9 cellular contexts compared by ENCODE assay signal in genomic region chr13:101916108-101916757, GRCh38.
DNase-seq lines count a peak whose midpoint lies in the region; ATAC-seq and TF ChIP-seq lines count a peak whose summit lies in the region.
"Had no signal": no experiment of that assay in that cellular context is flagged by ENCODE, and none has a peak within 500 bp of the region (broad histone marks: within the 10 kb centered on the region; RNA-seq: fewer than 3 reads in every experiment).

No MANE protein-coding gene starts in this region.

- ATAC-seq in thoracic aorta (ENCODE audit: insufficient number of reproducible peaks, low FRiP score, low read depth), result no peak
- ATAC-seq in HG02885 (IDR thresholded peaks at IDR 0.05; ENCODE audit: poor library complexity, unreplicated experiment), result no peak
- no peak for ATAC-seq in GM21723 (IDR thresholded peaks at IDR 0.05; ENCODE audit: unreplicated experiment)
- ATAC-seq: K562 had no signal

- H3K27me3 ChIP-seq in iPS DF 6.9 (ENCODE audit: control insufficient read depth, insufficient read depth, low read length) (peaks cover 27% of the 10 kb centered on the region), thoracic aorta (replicated peaks; ENCODE audit: insufficient read depth) (no peaks in the 10 kb centered on the region)

- H3K9me3 ChIP-seq in iPS DF 6.9 (ENCODE audit: control insufficient read depth, insufficient read depth, low read length) (no peaks in the 10 kb centered on the region), thoracic aorta (no peaks in the 10 kb centered on the region)

- H3K27ac ChIP-seq in iPS DF 6.9 (ENCODE audit: low read length), result no peak overlapping the region
- H3K27ac ChIP-seq in thoracic aorta, result no peak overlapping the region

- peak; percentile 33 for DNase-seq in NCI-H510A treated with DMSO at 0.1 percent for 48 hours (lab: John Stamatoyannopoulos, UW)
- no peak for DNase-seq in NCI-H510A (lab: John Stamatoyannopoulos, UW)
- peak; percentile 31 for DNase-seq in amniotic epithelial cell (ENCODE audit: low read depth)
- no peak for DNase-seq in iPS DF 6.9 (ENCODE audit: low read depth, low spot score)
- no peak for DNase-seq in thoracic aorta (ENCODE audit: low spot score)
- DNase-seq in SKM-1 treated with dmso at 0.1 percent for 144 hours (lab: John Stamatoyannopoulos, UW; ENCODE audit: unreplicated experiment), result no peak

- peak overlapping the region; percentile 85; the same call in 1 of the 2 replicates for H3K4me3 ChIP-seq in iPS DF 6.9 (ENCODE audit: low read length)
- H3K4me3 ChIP-seq in thoracic aorta, result peak overlapping the region; percentile 67
- H3K4me3 ChIP-seq: K562 had no signal

- no peak for TF ChIP-seq CTCF in thoracic aorta (IDR thresholded peaks at IDR 0.05)

- H3K4me1 ChIP-seq in iPS DF 6.9 (ENCODE audit: control insufficient read depth, insufficient read depth, low read length), result no peaks in the 10 kb centered on the region
- H3K4me1 ChIP-seq in thoracic aorta (ENCODE audit: control insufficient read depth in 1 of 2, low read depth in 2 of 2), result peaks cover 5 to 25% of the 10 kb centered on the region in 2 donors

- no CpG with 5 or more reads among the region's 61 CpGs for WGBS in iPS DF 6.9 (ENCODE audit: insufficient coverage, insufficient read length)

- no peaks in the 10 kb centered on the region for H3K36me3 ChIP-seq in iPS DF 6.9 (ENCODE audit: control insufficient read depth, insufficient read depth, low read length)
- H3K36me3 ChIP-seq in thoracic aorta, result no peaks in the 10 kb centered on the region

Comparison
In these comparisons a context has a peak if more than half of its experiments do, and no peak if none do; other contexts are left out.
1. DNase-seq: peak in NCI-H510A treated with DMSO at 0.1 percent for 48 hours (single experiment) and amniotic epithelial cell (single experiment); none in NCI-H510A (single experiment), iPS DF 6.9 (single experiment), thoracic aorta (single experiment) and SKM-1 treated with dmso at 0.1 percent for 144 hours (single experiment).